ENCODE assay signal across 8 cellular contexts in genomic region chr13:95301135-95301946, GRCh38. TPM values are rescaled to one million over a fixed set of nuclear protein-coding genes. Genes with fewer than 3 reads are reported as not detected.
DNase-seq lines count a peak whose midpoint lies in the region; ATAC-seq and TF ChIP-seq lines count a peak whose summit lies in the region.

ABCC4 (minus strand) TSS chr13:95301451; CDS start chr13:95301314, 137 bp downstream.

- no peak for TF ChIP-seq CTCF in glutamatergic neuron (IDR thresholded peaks at IDR 0.05; ENCODE audit: partially characterized antibody, unreplicated experiment)
- TF ChIP-seq CTCF in osteocyte (IDR thresholded peaks at IDR 0.05) = no peak
- no peak for TF ChIP-seq CTCF in type B pancreatic cell (conservative IDR thresholded peaks at IDR 0.05)

- H3K27ac ChIP-seq in SJCRH30 = peak within 1 kb of the TSS; percentile 72

- no peaks in the 10 kb centered on the region for H3K36me3 Mint-ChIP-seq in activated naive CD4-positive, alpha-beta T cell treated with anti-CD3 and anti-CD28 coated beads for 36 hours (ENCODE audit: low read depth)
- H3K36me3 Mint-ChIP-seq in glutamatergic neuron (ENCODE audit: unreplicated experiment) (no peaks in the 10 kb centered on the region), osteocyte (ENCODE audit: unreplicated experiment) (no peaks in the 10 kb centered on the region), type B pancreatic cell (peaks cover 3% of the 10 kb centered on the region)

- H3K36me3 ChIP-seq in SJCRH30 = no peaks in the 10 kb centered on the region

- H3K4me1 ChIP-seq in SJCRH30 = no peaks in the 10 kb centered on the region

- peaks cover 7% of the 10 kb centered on the region for H3K27me3 Mint-ChIP-seq in activated naive CD4-positive, alpha-beta T cell treated with anti-CD3 and anti-CD28 coated beads for 36 hours (ENCODE audit: low read depth)
- peaks cover 9% of the 10 kb centered on the region for H3K27me3 Mint-ChIP-seq in glutamatergic neuron (ENCODE audit: unreplicated experiment)
- no peaks in the 10 kb centered on the region for H3K27me3 Mint-ChIP-seq in osteocyte (ENCODE audit: unreplicated experiment)
- peaks cover 22% of the 10 kb centered on the region for H3K27me3 Mint-ChIP-seq in type B pancreatic cell

- CTCF ChIA-PET in activated naive CD4-positive, alpha-beta T cell treated with anti-CD3 and anti-CD28 coated beads for 36 hours (lab: Charles Lee) = interaction anchor here (0.8 to 3.2 kb wide), 7 partner anchors 13 to 123 kb away, joined by 3 to 15 read pairs (median 4); no protein-coding TSS in a partner anchor

- no peaks in the 10 kb centered on the region for H3K27me3 ChIP-seq in SJCRH30

- H3K27ac Mint-ChIP-seq in activated naive CD4-positive, alpha-beta T cell treated with anti-CD3 and anti-CD28 coated beads for 36 hours = peak within 1 kb of the TSS; percentile 51
- H3K27ac Mint-ChIP-seq in glutamatergic neuron (ENCODE audit: unreplicated experiment) = no peak within 1 kb of the TSS
- peak within 1 kb of the TSS; percentile 51 for H3K27ac Mint-ChIP-seq in osteocyte (ENCODE audit: unreplicated experiment)
- H3K27ac Mint-ChIP-seq in type B pancreatic cell = peak within 1 kb of the TSS; percentile 87

- peaks cover 39% of the 10 kb centered on the region for H3K4me1 Mint-ChIP-seq in activated naive CD4-positive, alpha-beta T cell treated with anti-CD3 and anti-CD28 coated beads for 36 hours (ENCODE audit: low read depth)
- no peaks in the 10 kb centered on the region for H3K4me1 Mint-ChIP-seq in glutamatergic neuron (ENCODE audit: low read depth, unreplicated experiment)
- H3K4me1 Mint-ChIP-seq in osteocyte (ENCODE audit: unreplicated experiment) = peaks cover 25% of the 10 kb centered on the region
- H3K4me1 Mint-ChIP-seq in type B pancreatic cell (ENCODE audit: unreplicated experiment) = peaks cover 43% of the 10 kb centered on the region

- DNase-seq in ELR (ENCODE audit: low read depth) (peak; percentile 84), SJCRH30 (peak; percentile 85 to 87), glutamatergic neuron (peak; percentile 74), osteocyte (ENCODE audit: extremely low spot score, unreplicated experiment) (peak; percentile 86), type B pancreatic cell (ENCODE audit: extremely low spot score, unreplicated experiment) (peak; percentile 77)
- peak; percentile 29 for DNase-seq in Jurkat, Clone E6-1 (ENCODE audit: low read depth, low spot score)
- DNase-seq in activated naive CD4-positive, alpha-beta T cell treated with anti-CD3 and anti-CD28 coated beads for 36 hours = peak; percentile 53

- peak within 1 kb of the TSS; percentile 80 for H3K4me3 Mint-ChIP-seq in activated naive CD4-positive, alpha-beta T cell treated with anti-CD3 and anti-CD28 coated beads for 36 hours
- H3K4me3 Mint-ChIP-seq in glutamatergic neuron (ENCODE audit: unreplicated experiment) = peak within 1 kb of the TSS; percentile 94
- peak within 1 kb of the TSS; percentile 85 for H3K4me3 Mint-ChIP-seq in osteocyte (ENCODE audit: unreplicated experiment)
- H3K4me3 Mint-ChIP-seq in type B pancreatic cell = peak within 1 kb of the TSS; percentile 93

- peak within 1 kb of the TSS; percentile 73 for H3K4me3 ChIP-seq in Jurkat, Clone E6-1 (ENCODE audit: low read length)
- peak within 1 kb of the TSS; percentile 94 for H3K4me3 ChIP-seq in SJCRH30

- ATAC-seq in GM21723 (IDR thresholded peaks at IDR 0.05; ENCODE audit: unreplicated experiment) = peak; percentile 89

- 0 out of 2 replicates have a peak, but pooled peaks cover 2% of the 10 kb centered on the region for H3K9me3 ChIP-seq in SJCRH30 (replicated peaks)

- intact Hi-C loops in activated naive CD4-positive, alpha-beta T cell treated with anti-CD3 and anti-CD28 coated beads for 36 hours (cut with micrococcal nuclease) = loop anchor here (1.0 to 5.0 kb wide), 6 partner anchors 21 to 879 kb away; partner anchors contain the start of gene DNAJC3

- H3K9me3 Mint-ChIP-seq in activated naive CD4-positive, alpha-beta T cell treated with anti-CD3 and anti-CD28 coated beads for 36 hours = no peaks in the 10 kb centered on the region
- H3K9me3 Mint-ChIP-seq in glutamatergic neuron (ENCODE audit: unreplicated experiment) (no peaks in the 10 kb centered on the region), osteocyte (ENCODE audit: unreplicated experiment) (no peaks in the 10 kb centered on the region), type B pancreatic cell (peaks cover 4% of the 10 kb centered on the region)

RNA-seq across cellular contexts. Expression of gene ABCC4, which starts in this region (rescaled TPM):
- 8.8 TPM for polyA plus RNA-seq in Jurkat, Clone E6-1 (2012; ENCODE audit: insufficient read depth, insufficient read length)
- 24.1 and 25.7 TPM in 2 replicates for total RNA-seq in SJCRH30 (2014; rRNA removed; shearing (Covaris generic))
- total RNA-seq in activated naive CD4-positive, alpha-beta T cell treated with anti-CD3 and anti-CD28 coated beads for 36 hours = 1 to 10 TPM; 8.0 to 8.1 TPM
- total RNA-seq in glutamatergic neuron (ENCODE audit: unreplicated experiment) (1.7 TPM), osteocyte (4.0 and 4.5 TPM in 2 replicates), type B pancreatic cell (ENCODE audit: low replicate concordance) (12.2 and 21.7 TPM in 2 replicates)

Comparison
In these comparisons a context has a peak if more than half of its experiments do, and no peak if none do; other contexts are left out.
1. Peak in every context shown above with its lines: DNase-seq, ATAC-seq, H3K4me3 ChIP-seq and H3K27ac ChIP-seq.
2. DNase-seq: peak in every context shown above with its lines; median percentile 86 in SJCRH30; 86 in osteocyte; 84 in ELR; 77 in type B pancreatic cell; 74 in glutamatergic neuron; 53 in activated naive CD4-positive, alpha-beta T cell treated with anti-CD3 and anti-CD28 coated beads for 36 hours; 29 in Jurkat, Clone E6-1.